ENCODE assay signal across 9 cellular contexts in the genomic region with DNA sequence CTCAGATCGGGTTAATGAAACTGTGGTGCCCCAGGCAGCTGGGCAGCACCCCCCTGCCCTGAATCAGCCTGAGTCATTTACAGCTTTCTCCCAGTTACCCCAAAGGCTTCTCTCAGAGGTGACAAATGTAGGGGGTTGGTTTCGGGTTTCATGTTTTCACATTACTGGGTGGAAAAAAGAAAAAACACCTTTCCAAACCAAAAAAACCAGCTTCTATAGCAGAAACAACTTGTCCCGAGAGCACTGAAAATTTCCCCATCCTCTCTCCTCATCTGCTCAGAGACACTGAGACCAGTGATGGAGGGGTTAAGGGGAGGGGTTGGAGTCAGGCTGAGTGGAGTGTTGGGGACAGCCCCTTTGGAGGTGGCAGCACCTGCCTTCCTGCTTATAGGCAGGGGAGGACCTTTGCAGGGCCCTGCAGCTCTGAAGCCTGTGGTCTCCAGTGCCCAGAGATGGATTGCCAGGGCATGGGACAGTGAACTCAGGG. TPM values are rescaled to one million over a fixed set of nuclear protein-coding genes. Genes with fewer than 3 reads are reported as not detected.
A peak's percentile ranks its signal among the peaks of the same experiment; 100 is the strongest.
DNase-seq lines count a peak whose midpoint lies in the region; ATAC-seq lines count a peak whose summit lies in the region.
"Had no signal": no experiment of that assay in that cellular context is flagged by ENCODE, and none has a peak within 500 bp of the region (broad histone marks: within the 10 kb centered on the region; RNA-seq: fewer than 3 reads in every experiment).

No MANE protein-coding gene starts in this region.

- H2BK15ac ChIP-seq in mesenchymal stem cell (ENCODE audit: low read depth, poor library complexity, severe bottlenecking): no peak overlapping the region

- H2AK5ac ChIP-seq in mesenchymal stem cell (ENCODE audit: low read length, severe bottlenecking): no peak overlapping the region

- no peak overlapping the region for H3K4me3 ChIP-seq in mesenchymal stem cell (ENCODE audit: insufficient read depth in 1 of 2, low read depth in 1 of 2, low read length in 2 of 2)

- peak overlapping the region; percentile 55 for H3K4me3 Mint-ChIP-seq in T-helper 17 cell
- H3K4me3 Mint-ChIP-seq: naive B cell had no signal

- no peak overlapping the region for H3K18ac ChIP-seq in mesenchymal stem cell (ENCODE audit: low read depth in 1 of 2, low read length in 2 of 2)

- no peak overlapping the region for H2AFZ ChIP-seq in mesenchymal stem cell (ENCODE audit: low read depth, low read length)

- H3K14ac ChIP-seq in mesenchymal stem cell (ENCODE audit: low read length in 2 of 2): no peak overlapping the region

- peak overlapping the region; percentile 69 for H3K27ac Mint-ChIP-seq in T-helper 17 cell
- H3K27ac Mint-ChIP-seq: naive B cell had no signal

- WGBS in mesenchymal stem cell: 100% methylated on average over 1 of the region's 3 CpGs

- no peaks in the 10 kb centered on the region for H3K27me3 ChIP-seq in mesenchymal stem cell (ENCODE audit: control insufficient read depth in 1 of 2, insufficient read depth in 1 of 2, low read length in 2 of 2)

- H3K9me3 ChIP-seq in T-helper 17 cell (ENCODE audit: control insufficient read depth, low read length, poor library complexity, severe bottlenecking): no peaks in the 10 kb centered on the region
- no peaks in the 10 kb centered on the region for H3K9me3 ChIP-seq in mesenchymal stem cell (ENCODE audit: control insufficient read depth, low read length)

- H3K36me3 ChIP-seq in mesenchymal stem cell (ENCODE audit: control insufficient read depth in 1 of 2, insufficient read depth in 2 of 2, low read depth in 1 of 2, low read length in 2 of 2): peaks cover 29 to 33% of the 10 kb centered on the region in 2 experiments

- no peak overlapping the region for H2BK12ac ChIP-seq in mesenchymal stem cell (ENCODE audit: low read length in 2 of 2)

- H3K4ac ChIP-seq in mesenchymal stem cell (ENCODE audit: low read depth in 1 of 2, low read length in 2 of 2): no peak overlapping the region

- peak overlapping the region; percentile 62 for H3K9ac ChIP-seq in mesenchymal stem cell (ENCODE audit: low read length)

- peaks cover 6% of the 10 kb centered on the region for H3K79me1 ChIP-seq in mesenchymal stem cell (replicated peaks; ENCODE audit: low read length, poor library complexity, severe bottlenecking)

- ATAC-seq in HG02852 (IDR thresholded peaks at IDR 0.05; ENCODE audit: unreplicated experiment): peak; percentile 75
- ATAC-seq in T-helper 17 cell: peak; percentile 67

- H2BK120ac ChIP-seq in mesenchymal stem cell (ENCODE audit: low read depth, low read length): no peak overlapping the region

- peaks cover 6% of the 10 kb centered on the region for H3K36me3 Mint-ChIP-seq in T-helper 17 cell (ENCODE audit: low read depth)

- H4K91ac ChIP-seq in mesenchymal stem cell (ENCODE audit: low read length): no peak overlapping the region

- H3K27ac ChIP-seq in mesenchymal stem cell (ENCODE audit: low read length, poor library complexity, severe bottlenecking) (no peak overlapping the region), caudate nucleus (ENCODE audit: low read depth, low read length) (no peak overlapping the region)

- H3K23ac ChIP-seq in mesenchymal stem cell (ENCODE audit: low read length in 2 of 2): no peak overlapping the region

- H2BK5ac ChIP-seq in mesenchymal stem cell (ENCODE audit: low read depth, low read length, poor library complexity, severe bottlenecking): no peak overlapping the region

- H3K4me2 ChIP-seq in mesenchymal stem cell (ENCODE audit: low read length, poor library complexity, severe bottlenecking): no peak overlapping the region

- H3K27me3 Mint-ChIP-seq in T-helper 17 cell: no peaks in the 10 kb centered on the region

- H3K4me1 Mint-ChIP-seq in T-helper 17 cell: peaks cover 20% of the 10 kb centered on the region

- no peak overlapping the region for H4K8ac ChIP-seq in mesenchymal stem cell (ENCODE audit: low read length)

- H3K4me1 ChIP-seq in mesenchymal stem cell (ENCODE audit: control insufficient read depth, insufficient read depth, low read depth, low read length): peaks cover 41% of the 10 kb centered on the region

- DNase-seq in activated CD4-positive, alpha-beta T cell treated with anti-CD3 and anti-CD28 coated beads for 48 hours: peak; percentile 88
- DNase-seq in activated CD4-positive, alpha-beta T cell treated with anti-CD3 and anti-CD28 coated beads, Interleukin-2, amount 50 U/mL, for 4 hours: no peak
- DNase-seq in T-helper 17 cell (no peak), mesenchymal stem cell (no peak), caudate nucleus (lab: John Stamatoyannopoulos, UW) (no peak), ureter (ENCODE audit: low spot score) (no peak), hypothalamus (lab: John Stamatoyannopoulos, UW) (no peak)
- DNase-seq: naive B cell had no signal

RNA-seq across cellular contexts. Expression of a gene that starts 15.6 kb away (rescaled TPM):
- total RNA-seq in T-helper 17 cell (10 to 100 TPM in 1 of 2 donors, 1 to 10 TPM in 1; 8.7 to 12.3 TPM), ureter (34.2 TPM)
- polyA plus RNA-seq in mesenchymal stem cell (2013, experiment 1 of 2): 60.0 TPM
- 63.6 TPM for polyA plus RNA-seq in mesenchymal stem cell (2013, experiment 2 of 2)

RNA-seq across cellular contexts. Expression of a gene that starts 18.4 kb away (rescaled TPM):
- under 1 TPM in 1 of 2 donors, not detected in 1; 0.17 TPM for total RNA-seq in T-helper 17 cell
- polyA plus RNA-seq in mesenchymal stem cell (2013, experiment 1 of 2): not detected
- 0.01 TPM for polyA plus RNA-seq in mesenchymal stem cell (2013, experiment 2 of 2)
- 2.8 TPM for total RNA-seq in ureter

RNA-seq across cellular contexts. Expression of a gene that starts 22.8 kb away (rescaled TPM):
- 1 to 10 TPM; 3.6 to 4.9 TPM for total RNA-seq in T-helper 17 cell
- 54.7 TPM for polyA plus RNA-seq in mesenchymal stem cell (2013, experiment 1 of 2)
- polyA plus RNA-seq in mesenchymal stem cell (2013, experiment 2 of 2): 53.0 TPM
- total RNA-seq in ureter: 18.2 TPM

RNA-seq across cellular contexts. Expression of a gene that starts 38.3 kb away (rescaled TPM):
- 10 to 100 TPM; 43.9 to 48.8 TPM for total RNA-seq in T-helper 17 cell
- 34.6 TPM for polyA plus RNA-seq in mesenchymal stem cell (2013, experiment 1 of 2)
- polyA plus RNA-seq in mesenchymal stem cell (2013, experiment 2 of 2): 33.6 TPM
- 44.0 TPM for total RNA-seq in ureter
